Comparison of ENCODE assay signal across 8 cellular contexts in genomic region chr18:49812321-49813070, GRCh38. TPM values are rescaled to one million over a fixed set of nuclear protein-coding genes. Genes with fewer than 3 reads are reported as not detected.
DNase-seq lines count a peak whose midpoint lies in the region; ATAC-seq, FAIRE-seq and TF ChIP-seq lines count a peak whose summit lies in the region.

No MANE protein-coding gene starts in this region.

- TF ChIP-seq CTCF in right atrium auricular region (IDR thresholded peaks at IDR 0.05) (no peak), hepatocyte (IDR thresholded peaks at IDR 0.05; ENCODE audit: poor library complexity) (no peak)

- H3K79me2 ChIP-seq in hepatocyte, result peaks cover 73% of the 10 kb centered on the region

- peak overlapping the region; percentile 69 to 74 for H3K4me3 ChIP-seq in right atrium auricular region
- H3K4me3 ChIP-seq in hepatocyte, result peak overlapping the region; percentile 52
- H3K4me3 ChIP-seq in small intestine (ENCODE audit: low read depth in 1 of 2, low read length in 2 of 2), result peak overlapping the region; percentile 71 to 77

- H3K27me3 ChIP-seq in right atrium auricular region (no peaks in the 10 kb centered on the region), hepatocyte (no peaks in the 10 kb centered on the region), small intestine (ENCODE audit: control insufficient read depth in 2 of 2, insufficient read depth in 2 of 2, low read length in 2 of 2) (no peaks in the 10 kb centered on the region)

- peaks cover 23% of the 10 kb centered on the region for H3K36me3 Mint-ChIP-seq in activated CD4-positive, alpha-beta memory T cell treated with anti-CD3 and anti-CD28 coated beads for 36 hours

- H3K9me2 ChIP-seq in hepatocyte (replicated peaks; ENCODE audit: insufficient read depth), result no peaks in the 10 kb centered on the region

- H3K4me1 ChIP-seq in right atrium auricular region (peaks cover 0 to 14% of the 10 kb centered on the region in 2 donors), hepatocyte (ENCODE audit: insufficient read depth) (peaks cover 14% of the 10 kb centered on the region), small intestine (ENCODE audit: control insufficient read depth in 2 of 2, insufficient read depth in 1 of 2, low read depth in 1 of 2, low read length in 1 of 2) (peaks cover 2 to 6% of the 10 kb centered on the region in 2 donors)

- H3K4me2 ChIP-seq in hepatocyte, result peak overlapping the region; percentile 88

- H3K9me3 ChIP-seq in right atrium auricular region (no peaks in the 10 kb centered on the region), hepatocyte (ENCODE audit: low read depth) (no peaks in the 10 kb centered on the region), small intestine (ENCODE audit: control insufficient read depth, low read depth) (no peaks in the 10 kb centered on the region)

- peak overlapping the region; percentile 95 for H3K27ac Mint-ChIP-seq in activated CD4-positive, alpha-beta memory T cell treated with anti-CD3 and anti-CD28 coated beads for 36 hours

- peaks cover 35% of the 10 kb centered on the region for H3K4me1 Mint-ChIP-seq in activated CD4-positive, alpha-beta memory T cell treated with anti-CD3 and anti-CD28 coated beads for 36 hours (ENCODE audit: low read depth)

- CTCF ChIA-PET in activated CD4-positive, alpha-beta memory T cell treated with anti-CD3 and anti-CD28 coated beads for 36 hours (lab: Charles Lee), result interaction anchor here (0.8 to 1.5 kb wide), 2 partner anchors 28 to 49 kb away, joined by 3 read pairs; no protein-coding TSS in a partner anchor

- H2AFZ ChIP-seq in hepatocyte, result peak overlapping the region; percentile 78

- POLR2A ChIA-PET in activated CD4-positive, alpha-beta memory T cell treated with anti-CD3 and anti-CD28 coated beads for 36 hours (lab: Charles Lee), result no interaction called here

- no peaks in the 10 kb centered on the region for H3K27me3 Mint-ChIP-seq in activated CD4-positive, alpha-beta memory T cell treated with anti-CD3 and anti-CD28 coated beads for 36 hours

- ATAC-seq in Right ventricle myocardium inferior (no peak), HG03469 (IDR thresholded peaks at IDR 0.05; ENCODE audit: unreplicated experiment) (no peak)

- 30% methylated on average over 14 of the region's 14 CpGs for WGBS in hepatocyte (ENCODE audit: low lambda C conversion rate, missing lambda C conversion rate)
- 14 to 29% (median 28%) methylated on average over 14 of the region's 14 CpGs for WGBS in small intestine, 3 donors

- no peaks in the 10 kb centered on the region for H3K36me3 ChIP-seq in right atrium auricular region
- no peaks in the 10 kb centered on the region for H3K36me3 ChIP-seq in hepatocyte (replicated peaks; ENCODE audit: insufficient read depth, low read depth)
- no peaks in the 10 kb centered on the region for H3K36me3 ChIP-seq in small intestine (ENCODE audit: control insufficient read depth in 2 of 2, insufficient read depth in 2 of 2, low read length in 2 of 2)

- FAIRE-seq in small intestine (lab: Jason Lieb, UNC), result no peak

- intact Hi-C loops in Right ventricle myocardium inferior (cut with DNase I), result loop anchor here (10.0 kb wide), 1 partner anchor 318 kb away; the partner anchor contains the start of gene RPL17
- intact Hi-C loops in activated CD4-positive, alpha-beta memory T cell treated with anti-CD3 and anti-CD28 coated beads for 36 hours (cut with micrococcal nuclease), result loop anchor here (2.0 to 10.0 kb wide), 5 partner anchors 24 to 868 kb away; partner anchors contain the start of genes C18orf32, CXXC1 and SKA1

- DNase-seq in right atrium auricular region (ENCODE audit: low spot score) (no peak), Right ventricle myocardium inferior (ENCODE audit: missing footprints) (no peak), hepatocyte (ENCODE audit: low spot score) (no peak), small intestine (peak; percentile 23), Ammon's horn (ENCODE audit: low spot score) (no peak)
- DNase-seq in activated CD4-positive, alpha-beta memory T cell treated with anti-CD3 and anti-CD28 coated beads for 36 hours, result no peak
- DNase-seq in stimulated activated CD4-positive, alpha-beta T cell treated with anti-CD3 and anti-CD28 coated beads, Interleukin-12 subunit alpha, Interleukin-12 subunit beta, amount 100 ng/mL, for 4 hours, result no peak

- H4K20me1 ChIP-seq in hepatocyte (ENCODE audit: insufficient read depth, poor library complexity, severe bottlenecking), result no peaks in the 10 kb centered on the region

- H3K4me3 Mint-ChIP-seq in activated CD4-positive, alpha-beta memory T cell treated with anti-CD3 and anti-CD28 coated beads for 36 hours, result peak overlapping the region; percentile 91

- H3K27ac ChIP-seq in right atrium auricular region, result peak overlapping the region; percentile 96 to 97
- peak overlapping the region; percentile 99 for H3K27ac ChIP-seq in hepatocyte
- peak overlapping the region; percentile 99 for H3K27ac ChIP-seq in small intestine (ENCODE audit: low read depth in 1 of 2, low read length in 1 of 2)

- peaks cover 23% of the 10 kb centered on the region for H3K9me3 Mint-ChIP-seq in activated CD4-positive, alpha-beta memory T cell treated with anti-CD3 and anti-CD28 coated beads for 36 hours

RNA-seq across cellular contexts. Expression of gene ACAA2, which starts 0.8 kb away (rescaled TPM):
- 100 to 1,000 TPM; 115 to 149 TPM for total RNA-seq in right atrium auricular region
- 441 TPM for total RNA-seq in Right ventricle myocardium inferior
- total RNA-seq in activated CD4-positive, alpha-beta memory T cell treated with anti-CD3 and anti-CD28 coated beads for 36 hours, result 10 to 100 TPM; 77.9 to 78.4 TPM
- total RNA-seq in hepatocyte, result 154 and 174 TPM in 2 replicates
- 165 and 189 TPM in 2 replicates for polyA plus RNA-seq in hepatocyte
- 100 to 1,000 TPM; 117 to 397 (median 298) TPM for polyA plus RNA-seq in small intestine
